ENCODE assay signal across 8 cellular contexts in genomic region chr17:28728364-28729200, GRCh38. TPM values are rescaled to one million over a fixed set of nuclear protein-coding genes. Genes with fewer than 3 reads are reported as not detected.
DNase-seq lines count a peak whose midpoint lies in the region; ATAC-seq and TF ChIP-seq lines count a peak whose summit lies in the region.

Gene NEK8, plus strand, starts transcription at chr17:28728788. Its CDS starts 26 bp downstream, at chr17:28728814.

- peak; percentile 42 for ATAC-seq in GM19035 (IDR thresholded peaks at IDR 0.05; ENCODE audit: unreplicated experiment)
- ATAC-seq in HG03342 (IDR thresholded peaks at IDR 0.05; ENCODE audit: unreplicated experiment), result peak; percentile 34

- TF ChIP-seq CTCF in chondrocyte (IDR thresholded peaks at IDR 0.05), result no peak

- no peaks in the 10 kb centered on the region for H3K27me3 Mint-ChIP-seq in chondrocyte (ENCODE audit: low read depth)

- H3K4me3 Mint-ChIP-seq in chondrocyte (ENCODE audit: unreplicated experiment), result peak within 1 kb of the TSS; percentile 85

- no peaks in the 10 kb centered on the region for H3K9me3 Mint-ChIP-seq in chondrocyte (ENCODE audit: low read depth)

- DNase-seq in AG20443 (ENCODE audit: low spot score) (peak; percentile 96), NCI-H510A treated with DMSO at 0.1 percent for 48 hours (lab: John Stamatoyannopoulos, UW) (peak; percentile 97), chondrocyte (ENCODE audit: low spot score) (peak; percentile 97), kidney tubule cell (ENCODE audit: low spot score) (peak; percentile 95)
- peak; percentile 97 for DNase-seq in activated CD4-positive, alpha-beta T cell treated with anti-CD3 and anti-CD28 coated beads for 24 hours (ENCODE audit: low read depth in 2 of 2)
- peak; percentile 98 for DNase-seq in stimulated activated CD4-positive, alpha-beta T cell treated with anti-CD3 and anti-CD28 coated beads, Interleukin-15, amount 100 ng/mL, for 24 hours

- peak within 1 kb of the TSS; percentile 97 for H3K27ac Mint-ChIP-seq in chondrocyte (ENCODE audit: unreplicated experiment)

- peaks cover 6% of the 10 kb centered on the region for H3K36me3 Mint-ChIP-seq in chondrocyte (ENCODE audit: low read depth)

- peaks cover 45% of the 10 kb centered on the region for H3K4me1 Mint-ChIP-seq in chondrocyte (ENCODE audit: low read depth)

RNA-seq across cellular contexts. Expression of gene NEK8, which starts in this region (rescaled TPM):
- 5.3 to 6.1 TPM (median 5.5 TPM) in 3 replicates for total RNA-seq in chondrocyte

Comparison
In these comparisons a context has a peak if more than half of its experiments do, and no peak if none do; other contexts are left out.
1. Peak in every context shown above with its lines: DNase-seq and ATAC-seq.